In genomic region chr10:100997364-100998182, GRCh38 we compare ENCODE assay signal across 8 cellular contexts. TPM values are rescaled to one million over a fixed set of nuclear protein-coding genes. Genes with fewer than 3 reads are reported as not detected.
DNase-seq lines count a peak whose midpoint lies in the region; ATAC-seq and TF ChIP-seq lines count a peak whose summit lies in the region.

No MANE protein-coding gene starts in this region.

- peak overlapping the region; percentile 96 for H3K27ac ChIP-seq in 22Rv1
- peak overlapping the region; percentile 63 for H3K27ac ChIP-seq in OCI-LY7 (ENCODE audit: low read depth, low read length, poor library complexity, severe bottlenecking)
- peak overlapping the region; percentile 98 to 100 (median 100) for H3K27ac ChIP-seq in esophagus squamous epithelium

- TF ChIP-seq CTCF in 22Rv1 (IDR thresholded peaks at IDR 0.05): peak; percentile 91
- peak; percentile 92 for TF ChIP-seq CTCF in GM12874 (IDR thresholded peaks at IDR 0.05; ENCODE audit: insufficient read depth, low read depth, low read length)
- TF ChIP-seq CTCF in OCI-LY7 (conservative IDR thresholded peaks at IDR 0.05; ENCODE audit: low read length): peak; percentile 87
- peak; percentile 85 to 96 (median 87) for TF ChIP-seq CTCF in esophagus squamous epithelium (IDR thresholded peaks at IDR 0.05)

- H3K36me3 Mint-ChIP-seq in activated T-cell treated with anti-CD3 and anti-CD28 coated beads, Interleukin-2, amount 50 U/mL, for 72 hours (ENCODE audit: insufficient read depth in 2 of 2): peaks cover 0 to 6% of the 10 kb centered on the region in 2 donors
- peaks cover 0 to 7% of the 10 kb centered on the region in 2 donors for H3K36me3 Mint-ChIP-seq in naive B cell

- POLR2A ChIA-PET in OCI-LY7 (lab: Charles Lee): no interaction called here

- WGBS in esophagus squamous epithelium, 2 donors: 0% methylated on average over 11 to 12 of the region's 66 CpGs

- H3K4me2 ChIP-seq in OCI-LY7 (ENCODE audit: low read length): peak overlapping the region; percentile 99

- DNase-seq in OCI-LY7 (ENCODE audit: low spot score) (peak; percentile 87), esophagus squamous epithelium (lab: John Stamatoyannopoulos, UW) (no peak), naive B cell (peak; percentile 78)
- peak; percentile 79 to 88 for DNase-seq in activated T-cell treated with anti-CD3 and anti-CD28 coated beads, Interleukin-2, amount 50 U/mL, for 72 hours
- DNase-seq in stimulated activated naive CD4-positive, alpha-beta T cell (lab: John Stamatoyannopoulos, UW): peak; percentile 62 to 85 (median 68)

- H3K9me3 Mint-ChIP-seq in activated T-cell treated with anti-CD3 and anti-CD28 coated beads, Interleukin-2, amount 50 U/mL, for 72 hours: no peaks in the 10 kb centered on the region
- H3K9me3 Mint-ChIP-seq in naive B cell: no peaks in the 10 kb centered on the region

- CTCF ChIA-PET in OCI-LY7 (lab: Charles Lee; ENCODE audit: unreplicated experiment): interaction anchor here (0.6 to 1.5 kb wide), 3 partner anchors 17 to 771 kb away, joined by 3 read pairs; no protein-coding TSS in a partner anchor

- peaks cover 25% of the 10 kb centered on the region for H3K4me1 ChIP-seq in OCI-LY7 (ENCODE audit: insufficient read depth, low read length, poor library complexity, severe bottlenecking)
- peaks cover 33 to 59% (median 34%) of the 10 kb centered on the region in 3 donors for H3K4me1 ChIP-seq in esophagus squamous epithelium

- H3K79me2 ChIP-seq in OCI-LY7 (ENCODE audit: insufficient read depth, low read depth, low read length): no peaks in the 10 kb centered on the region

- intact Hi-C loops in OCI-LY7 (cut with micrococcal nuclease; ENCODE audit: unreplicated experiment) (loop anchor here (1.0 to 2.0 kb wide), 2 partner anchors 17 to 63 kb away; partner anchors contain the start of gene KAZALD1), esophagus squamous epithelium (cut with DNase I) (no loop called here)

- H4K20me1 ChIP-seq in OCI-LY7 (ENCODE audit: insufficient read depth, low read length): no peaks in the 10 kb centered on the region

- peak overlapping the region; percentile 76 for H3K27ac Mint-ChIP-seq in activated T-cell treated with anti-CD3 and anti-CD28 coated beads, Interleukin-2, amount 50 U/mL, for 72 hours
- H3K27ac Mint-ChIP-seq in naive B cell: peak overlapping the region; percentile 85 to 97 (median 96)

- peak overlapping the region; percentile 90 for H3K4me3 ChIP-seq in OCI-LY7 (ENCODE audit: low read depth, low read length, poor library complexity, severe bottlenecking)
- H3K4me3 ChIP-seq in esophagus squamous epithelium: peak overlapping the region; percentile 82 to 97 (median 96)

- peak overlapping the region; percentile 91 for H2AFZ ChIP-seq in OCI-LY7 (ENCODE audit: low read length)

- peak overlapping the region; percentile 80 to 86 for H3K4me3 Mint-ChIP-seq in activated T-cell treated with anti-CD3 and anti-CD28 coated beads, Interleukin-2, amount 50 U/mL, for 72 hours
- H3K4me3 Mint-ChIP-seq in naive B cell: peak overlapping the region; percentile 81 to 98 (median 90)

- TF ChIP-seq POLR2A in esophagus squamous epithelium (IDR thresholded peaks at IDR 0.05): peak in 2 of 4 donors; percentile 6 to 27

- H3K27me3 Mint-ChIP-seq in activated T-cell treated with anti-CD3 and anti-CD28 coated beads, Interleukin-2, amount 50 U/mL, for 72 hours (ENCODE audit: low read depth): no peaks in the 10 kb centered on the region
- H3K27me3 Mint-ChIP-seq in naive B cell: no peaks in the 10 kb centered on the region

- ATAC-seq in HG03439 (IDR thresholded peaks at IDR 0.05; ENCODE audit: unreplicated experiment) (peak; percentile 48), naive B cell (ENCODE audit: low read depth in 2 of 2) (peak; percentile 30 to 34)
- ATAC-seq in activated T-cell treated with anti-CD3 and anti-CD28 coated beads, Interleukin-2, amount 50 U/mL, for 72 hours (replicated peaks in 1 of 2): peak; percentile 60 to 63

- H3K9me3 ChIP-seq in OCI-LY7 (ENCODE audit: low read length) (no peaks in the 10 kb centered on the region), esophagus squamous epithelium (no peaks in the 10 kb centered on the region)

- peaks cover 26% of the 10 kb centered on the region for H3K4me1 Mint-ChIP-seq in activated T-cell treated with anti-CD3 and anti-CD28 coated beads, Interleukin-2, amount 50 U/mL, for 72 hours (ENCODE audit: low read depth)
- peaks cover 23 to 40% (median 34%) of the 10 kb centered on the region in 3 donors for H3K4me1 Mint-ChIP-seq in naive B cell

- H3K36me3 ChIP-seq in OCI-LY7 (ENCODE audit: insufficient read depth, low read length): peaks cover 33% of the 10 kb centered on the region; the same call in 1 of the 2 replicates
- peaks cover 0 to 19% (median 8%) of the 10 kb centered on the region in 3 donors for H3K36me3 ChIP-seq in esophagus squamous epithelium

- no TSS peak for BruUV-seq in OCI-LY7 (replicated peaks; lab: Mats Ljungman, UMichigan)

- no peaks in the 10 kb centered on the region for H3K27me3 ChIP-seq in esophagus squamous epithelium

- no peaks in the 10 kb centered on the region for H3K9me2 ChIP-seq in OCI-LY7 (ENCODE audit: insufficient read depth, low read length)

RNA-seq across cellular contexts. Expression of gene LZTS2, which starts 2.0 kb away (rescaled TPM):
- 10.4 and 13.6 TPM in 2 replicates for total RNA-seq in OCI-LY7 (2014; rRNA removed; shearing (Covaris generic))
- total RNA-seq in OCI-LY7 (2022): 20.3 and 20.5 TPM in 2 replicates
- 10 to 100 TPM; 12.0 to 14.1 TPM for total RNA-seq in activated T-cell treated with anti-CD3 and anti-CD28 coated beads, Interleukin-2, amount 50 U/mL, for 72 hours
- total RNA-seq in esophagus squamous epithelium: 10 to 100 TPM; 26.7 to 55.2 (median 41.4) TPM
- 10 to 100 TPM in 5 of 6 donors, 1 to 10 TPM in 1; 2.2 to 21.5 (median 13.2) TPM for polyA plus RNA-seq in naive B cell (ENCODE audit: low read depth in 6 of 6)

RNA-seq across cellular contexts. Expression of gene TWNK, which starts 10.2 kb away (rescaled TPM):
- total RNA-seq in OCI-LY7 (2014; rRNA removed; shearing (Covaris generic)): 14.5 and 15.8 TPM in 2 replicates
- total RNA-seq in OCI-LY7 (2022) (20.3 and 21.7 TPM in 2 replicates), esophagus squamous epithelium (10 to 100 TPM in 1 of 4 donors, 1 to 10 TPM in 3; 5.0 to 13.9 (median 6.5) TPM)
- 10 to 100 TPM; 12.0 to 12.3 TPM for total RNA-seq in activated T-cell treated with anti-CD3 and anti-CD28 coated beads, Interleukin-2, amount 50 U/mL, for 72 hours
- polyA plus RNA-seq in naive B cell (ENCODE audit: low read depth in 6 of 6): 10 to 100 TPM in 2 of 6 donors, 1 to 10 TPM in 3, not detected in 1; 5.5 to 13.3 (median 8.1) TPM

RNA-seq across cellular contexts. Expression of gene MRPL43, which starts 10.3 kb away (rescaled TPM):
- total RNA-seq in OCI-LY7 (2014; rRNA removed; shearing (Covaris generic)): 51.9 and 56.2 TPM in 2 replicates
- total RNA-seq in OCI-LY7 (2022) (49.8 and 53.8 TPM in 2 replicates), esophagus squamous epithelium (10 to 100 TPM; 52.7 to 71.9 (median 60.7) TPM)
- 10 to 100 TPM; 38.2 to 41.7 TPM for total RNA-seq in activated T-cell treated with anti-CD3 and anti-CD28 coated beads, Interleukin-2, amount 50 U/mL, for 72 hours
- 100 to 1,000 TPM in 4 of 6 donors, 10 to 100 TPM in 2; 74.4 to 125 (median 113) TPM for polyA plus RNA-seq in naive B cell (ENCODE audit: low read depth in 6 of 6)

RNA-seq across cellular contexts. Expression of gene SEMA4G, which starts 28.3 kb away (rescaled TPM):
- 0.41 TPM in 1 of 2 replicates, not detected in the other for total RNA-seq in OCI-LY7 (2014; rRNA removed; shearing (Covaris generic))
- total RNA-seq in OCI-LY7 (2022) (0.17 and 0.21 TPM in 2 replicates), esophagus squamous epithelium (1 to 10 TPM in 3 of 4 donors, under 1 TPM in 1; 0.44 to 4.1 (median 1.3) TPM)
- total RNA-seq in activated T-cell treated with anti-CD3 and anti-CD28 coated beads, Interleukin-2, amount 50 U/mL, for 72 hours: under 1 TPM; 0.53 to 0.79 TPM
- not detected for polyA plus RNA-seq in naive B cell (ENCODE audit: low read depth in 6 of 6)

RNA-seq across cellular contexts. Expression of gene PDZD7, which starts 33.4 kb away (rescaled TPM):
- 1.4 and 2.1 TPM in 2 replicates for total RNA-seq in OCI-LY7 (2014; rRNA removed; shearing (Covaris generic))
- total RNA-seq in OCI-LY7 (2022) (1.6 and 1.8 TPM in 2 replicates), esophagus squamous epithelium (under 1 TPM in 3 of 4 donors, not detected in 1; 0.19 to 0.29 (median 0.26) TPM)
- under 1 TPM; 0.12 to 0.44 TPM for total RNA-seq in activated T-cell treated with anti-CD3 and anti-CD28 coated beads, Interleukin-2, amount 50 U/mL, for 72 hours
- under 1 TPM in 2 of 6 donors, not detected in 4; 0.23 to 0.87 TPM for polyA plus RNA-seq in naive B cell (ENCODE audit: low read depth in 6 of 6)
